Comparison of ENCODE assay signal across 8 cellular contexts in the genomic region with DNA sequence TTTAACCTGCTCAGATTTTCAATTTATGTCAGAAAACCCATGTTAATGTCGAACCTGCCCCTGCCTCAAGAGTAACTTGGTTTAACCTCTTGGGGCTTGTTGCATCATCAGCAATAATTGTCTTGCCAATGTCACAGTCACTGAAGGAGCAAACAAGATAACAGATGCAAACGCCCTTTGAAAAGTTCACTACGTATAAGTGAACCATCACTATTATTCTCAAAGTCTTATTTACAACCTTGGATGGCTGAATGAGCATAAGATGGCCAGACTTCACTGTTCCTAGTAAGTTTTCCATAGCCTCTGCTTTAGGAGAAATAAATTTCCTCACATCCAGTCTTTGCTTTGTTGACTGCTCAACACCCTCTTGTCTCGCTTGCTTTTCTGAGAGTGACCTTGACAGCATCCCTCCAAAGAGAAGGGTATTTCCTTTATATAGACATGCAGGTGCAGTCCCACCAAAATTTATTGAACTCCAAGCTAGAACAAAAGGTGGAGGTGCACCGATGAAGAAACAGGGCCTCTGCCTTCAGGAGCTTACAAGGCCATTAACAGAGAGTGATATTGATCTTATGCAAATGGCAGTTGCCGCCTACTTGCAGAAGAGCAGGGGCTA. TPM values are rescaled to one million over a fixed set of nuclear protein-coding genes. Genes with fewer than 3 reads are reported as not detected.
DNase-seq lines count a peak whose midpoint lies in the region; ATAC-seq and TF ChIP-seq lines count a peak whose summit lies in the region.

No MANE protein-coding gene starts in this region.

- peak overlapping the region in 1 of 3 donors; percentile 53 for H3K4me3 ChIP-seq in thyroid gland (replicated peaks in 1 of 3)

- no peaks in the 10 kb centered on the region for H3K27me3 ChIP-seq in thyroid gland

- no peaks in the 10 kb centered on the region for H3K36me3 ChIP-seq in thyroid gland

- H3K27ac ChIP-seq in thyroid gland, result peak overlapping the region; percentile 55 to 96 (median 89)

- no peaks in the 10 kb centered on the region for H3K9me3 ChIP-seq in thyroid gland

- peak overlapping the region; percentile 96 for H3K4me3 Mint-ChIP-seq in activated T-cell treated with anti-CD3 and anti-CD28 coated beads, Interleukin-2, amount 50 U/mL, for 4 hours
- H3K4me3 Mint-ChIP-seq in activated naive CD8-positive, alpha-beta T cell treated with anti-CD3 and anti-CD28 coated beads, Interleukin-2, amount 50 U/mL, for 24 hours, result peak overlapping the region; percentile 98

- H3K27ac Mint-ChIP-seq in activated naive CD8-positive, alpha-beta T cell treated with anti-CD3 and anti-CD28 coated beads, Interleukin-2, amount 50 U/mL, for 24 hours, result peak overlapping the region; percentile 91

- intact Hi-C loops in left colon (cut with DNase I, micrococcal nuclease) (no loop called here), thyroid gland (cut with DNase I) (no loop called here)

- H3K36me3 Mint-ChIP-seq in activated T-cell treated with anti-CD3 and anti-CD28 coated beads, Interleukin-2, amount 50 U/mL, for 4 hours (ENCODE audit: insufficient read depth), result peaks cover 2% of the 10 kb centered on the region
- H3K36me3 Mint-ChIP-seq in activated naive CD8-positive, alpha-beta T cell treated with anti-CD3 and anti-CD28 coated beads, Interleukin-2, amount 50 U/mL, for 24 hours (ENCODE audit: low read depth), result peaks cover 2% of the 10 kb centered on the region

- no peaks in the 10 kb centered on the region for H3K27me3 Mint-ChIP-seq in activated T-cell treated with anti-CD3 and anti-CD28 coated beads, Interleukin-2, amount 50 U/mL, for 4 hours (ENCODE audit: low read depth)
- no peaks in the 10 kb centered on the region for H3K27me3 Mint-ChIP-seq in activated naive CD8-positive, alpha-beta T cell treated with anti-CD3 and anti-CD28 coated beads, Interleukin-2, amount 50 U/mL, for 24 hours

- no peak for ATAC-seq in activated T-cell treated with anti-CD3 and anti-CD28 coated beads, Interleukin-2, amount 50 U/mL, for 4 hours
- ATAC-seq in activated naive CD8-positive, alpha-beta T cell treated with anti-CD3 and anti-CD28 coated beads, Interleukin-2, amount 50 U/mL, for 24 hours, result no peak
- ATAC-seq in left colon, result peak; percentile 3
- no peak for ATAC-seq in HG02973 (IDR thresholded peaks at IDR 0.05; ENCODE audit: unreplicated experiment)

- 49 to 52% methylated on average over 6 of the region's 6 CpGs for WGBS in thyroid gland, 2 donors

- no peak for TF ChIP-seq CTCF in thyroid gland (IDR thresholded peaks at IDR 0.05)

- H3K4me1 Mint-ChIP-seq in activated T-cell treated with anti-CD3 and anti-CD28 coated beads, Interleukin-2, amount 50 U/mL, for 4 hours (ENCODE audit: low read depth), result peaks cover 31% of the 10 kb centered on the region
- H3K4me1 Mint-ChIP-seq in activated naive CD8-positive, alpha-beta T cell treated with anti-CD3 and anti-CD28 coated beads, Interleukin-2, amount 50 U/mL, for 24 hours, result peaks cover 26% of the 10 kb centered on the region

- DNase-seq in activated T-cell treated with anti-CD3 and anti-CD28 coated beads, Interleukin-2, amount 50 U/mL, for 4 hours, result no peak
- no peak for DNase-seq in activated T-cell treated with anti-CD3 and anti-CD28 coated beads, Interleukin-2, amount 50 U/mL, for 48 hours
- no peak for DNase-seq in activated naive CD8-positive, alpha-beta T cell treated with anti-CD3 and anti-CD28 coated beads, Interleukin-2, amount 50 U/mL, for 24 hours
- no peak for DNase-seq in left colon
- DNase-seq in thyroid gland, result no peak
- no peak for DNase-seq in SIG-M5 (lab: John Stamatoyannopoulos, UW)
- no peak for DNase-seq in GOT3 (lab: John Stamatoyannopoulos, UW)

- no peaks in the 10 kb centered on the region for H3K9me3 Mint-ChIP-seq in activated T-cell treated with anti-CD3 and anti-CD28 coated beads, Interleukin-2, amount 50 U/mL, for 4 hours
- H3K9me3 Mint-ChIP-seq in activated naive CD8-positive, alpha-beta T cell treated with anti-CD3 and anti-CD28 coated beads, Interleukin-2, amount 50 U/mL, for 24 hours, result no peaks in the 10 kb centered on the region

- TF ChIP-seq POLR2A in thyroid gland (IDR thresholded peaks at IDR 0.05), result no peak

- peaks cover 20 to 29% of the 10 kb centered on the region in 2 donors for H3K4me1 ChIP-seq in thyroid gland

RNA-seq across cellular contexts. Expression of a gene that starts 0.7 kb away (rescaled TPM):
- 1 to 10 TPM; 7.5 to 8.2 (median 7.8) TPM for total RNA-seq in activated T-cell treated with anti-CD3 and anti-CD28 coated beads, Interleukin-2, amount 50 U/mL, for 4 hours
- 10 to 100 TPM; 16.4 to 20.1 TPM for total RNA-seq in left colon
- 10 to 100 TPM; 23.0 to 41.9 (median 30.6) TPM for total RNA-seq in thyroid gland
